ENCODE assay signal across 7 cellular contexts in the genomic region with DNA sequence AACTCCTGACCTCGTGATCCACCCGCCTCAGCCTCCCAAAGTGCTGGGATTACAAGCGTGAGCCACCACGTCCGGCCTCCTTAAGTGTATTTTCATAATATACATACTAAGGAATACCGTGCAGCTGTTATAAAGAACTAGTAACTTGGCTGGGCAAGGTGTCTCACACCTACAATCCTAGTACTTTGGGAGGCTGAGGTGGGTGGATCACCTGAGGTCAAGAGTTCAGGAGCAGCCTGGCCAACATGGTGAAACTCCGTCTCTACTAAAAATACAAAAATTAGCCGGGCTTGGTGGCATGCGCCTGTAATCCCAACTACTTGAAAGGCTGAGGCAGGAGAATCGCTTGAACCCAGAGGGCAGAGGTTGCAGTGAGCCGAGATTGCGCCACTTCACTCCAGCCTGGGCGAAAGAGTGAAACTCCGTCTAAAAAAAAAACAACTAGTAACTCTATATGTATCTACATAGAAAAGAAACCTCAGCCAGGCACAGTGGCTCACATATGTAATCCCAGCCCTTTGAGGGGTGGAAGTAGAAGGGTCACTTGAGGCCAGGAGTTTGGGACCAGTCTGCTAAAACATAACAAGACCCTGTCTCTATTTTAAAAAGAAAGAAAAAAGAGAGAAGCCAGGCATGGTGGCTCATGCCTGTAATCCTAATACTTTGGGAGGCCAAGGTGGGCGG. TPM values are rescaled to one million over a fixed set of nuclear protein-coding genes. Genes with fewer than 3 reads are reported as not detected.
A peak's percentile ranks its signal among the peaks of the same experiment; 100 is the strongest.
DNase-seq lines count a peak whose midpoint lies in the region; ATAC-seq, FAIRE-seq and TF ChIP-seq lines count a peak whose summit lies in the region.
"Not testable (repeated sequence)": the region's sequence is repeated elsewhere in the genome, so short reads cannot be mapped to it uniquely, and the experiment has no call there.

No MANE protein-coding gene starts in this region.

- not testable (repeated sequence) for FAIRE-seq in K562 (lab: Jason Lieb, UNC)
- peak; percentile 48 for FAIRE-seq in HepG2 (lab: Jason Lieb, UNC)

- not testable (repeated sequence) for TF ChIP-seq CTCF in K562 (IDR thresholded peaks at IDR 0.05 in 2 of 3, conservative IDR thresholded peaks at IDR 0.05 in 1 of 3; ENCODE audit: insufficient read depth in 2 of 3, low read depth in 1 of 3, low read length in 3 of 3); fibroblast of villous mesenchyme (IDR thresholded peaks at IDR 0.05; ENCODE audit: insufficient read depth, low read depth, low read length); HepG2 (CRISPR knock-in tag; IDR thresholded peaks at IDR 0.05); right lobe of liver (IDR thresholded peaks at IDR 0.05)

- H3K27ac ChIP-seq in K562 (ENCODE audit: extremely low read depth, low read depth, low read length): not testable (repeated sequence)
- peak overlapping the region; percentile 88 for H3K27ac ChIP-seq in cingulate gyrus (ENCODE audit: low read depth, low read length)
- H3K27ac ChIP-seq in HepG2 (ENCODE audit: extremely low read length, insufficient read depth, low read length): peak overlapping the region; percentile 63
- H3K27ac ChIP-seq in right lobe of liver: peak overlapping the region in 2 of 3 donors; percentile 45 to 78
- peak overlapping the region; percentile 12 for H3K27ac ChIP-seq in temporal lobe (ENCODE audit: low read depth, low read length)

- not testable (repeated sequence) for H3K9me1 ChIP-seq in K562 (ENCODE audit: control insufficient read depth, insufficient read depth, low read length)

- POLR2A ChIA-PET in K562 (lab: Yijun Ruan, JAX): not testable (repeated sequence)
- POLR2A ChIA-PET in HepG2 (lab: Yijun Ruan, JAX): interaction anchor here (0.8 to 7.5 kb wide), 4 partner anchors 8 to 185 kb away, joined by 3 to 89 read pairs (median 4); a partner anchor contains a TSS

- in situ Hi-C loops in K562 (cut with MboI); HepG2 (cut with HindIII; ENCODE audit: extremely low pct_ligation_motif_present, low pct_unique_long_range_greater_than_20kb): not testable (repeated sequence)

- not testable (repeated sequence) for H4K20me1 ChIP-seq in K562 (replicated peaks; ENCODE audit: control insufficient read depth, insufficient read depth, low read length); HepG2 (ENCODE audit: insufficient read depth, low read length)

- TF ChIP-seq EP300 in K562 (IDR thresholded peaks at IDR 0.05; ENCODE audit: low read length); HepG2 (IDR thresholded peaks at IDR 0.05; ENCODE audit: low read depth in 2 of 2, low read length in 2 of 2); HepG2 (CRISPR knock-in tag; IDR thresholded peaks at IDR 0.05; ENCODE audit: borderline replicate concordance): not testable (repeated sequence)

- TF ChIP-seq RAD21 in K562 (CRISPR knock-in tag; conservative IDR thresholded peaks at IDR 0.05 in 1 of 2, IDR thresholded peaks at IDR 0.05 in 1 of 2): not testable (repeated sequence)
- peak; percentile 20; the same call in 1 of the 2 replicates for TF ChIP-seq RAD21 in HepG2 (CRISPR knock-in tag; IDR thresholded peaks at IDR 0.05)

- not testable (repeated sequence) for H2AFZ ChIP-seq in K562 (ENCODE audit: low read depth, low read length); HepG2 (ENCODE audit: low read length)

- CTCF ChIA-PET in K562 (lab: Yijun Ruan, JAX; ENCODE audit: low intra/inter-chr PET ratio); HepG2 (lab: Yijun Ruan, JAX; ENCODE audit: low intra/inter-chr PET ratio, low total read pairs): not testable (repeated sequence)

- not testable (repeated sequence) for BruUV-seq in K562 (replicated peaks; lab: Mats Ljungman, UMichigan); HepG2 (replicated peaks; lab: Mats Ljungman, UMichigan)

- H3K36me3 ChIP-seq in K562 (ENCODE audit: control insufficient read depth, insufficient read depth, low read length); HepG2 (replicated peaks in 1 of 2; ENCODE audit: control insufficient read depth in 1 of 2, insufficient read depth in 2 of 2, low read length in 2 of 2); right lobe of liver: not testable (repeated sequence)

- H3K79me2 ChIP-seq in K562 (ENCODE audit: control insufficient read depth, insufficient read depth, low read length); HepG2 (ENCODE audit: insufficient read depth, low read length): not testable (repeated sequence)

- DNase-seq in MV-4-11 (lab: John Stamatoyannopoulos, UW) (peak; percentile 37), fibroblast of villous mesenchyme (ENCODE audit: low read depth) (peak; percentile 31), right lobe of liver (peak; percentile 35 to 78 (median 71))
- not testable (repeated sequence) for DNase-seq in K562 (ENCODE audit: extremely low read depth in 1 of 4, low spot score in 3 of 4); HepG2 (ENCODE audit: low spot score)

- H3K4me1 ChIP-seq in K562 (replicated peaks in 1 of 2; ENCODE audit: control insufficient read depth in 2 of 2, insufficient read depth in 2 of 2, low read length in 2 of 2): not testable (repeated sequence)
- H3K4me1 ChIP-seq in HepG2 (ENCODE audit: insufficient read depth, low read length) (peaks cover 57% of the 10 kb centered on the region), right lobe of liver (peaks cover 0 to 20% (median 0%) of the 10 kb centered on the region in 4 donors)

- not testable (repeated sequence) for H3K9ac ChIP-seq in K562 (ENCODE audit: insufficient read depth in 1 of 2, low read depth in 2 of 2, low read length in 2 of 2); HepG2 (ENCODE audit: insufficient read depth, low read depth, low read length)

- not testable (repeated sequence) for TF ChIP-seq POLR2A in K562 (conservative IDR thresholded peaks at IDR 0.05); HepG2 (IDR thresholded peaks at IDR 0.05; ENCODE audit: insufficient read depth in 1 of 2, low read depth in 2 of 2, low read length in 2 of 2); right lobe of liver (IDR thresholded peaks at IDR 0.05)

- not testable (repeated sequence) for H3K27me3 ChIP-seq in K562 (ENCODE audit: control insufficient read depth in 2 of 2, insufficient read depth in 2 of 2, low read length in 2 of 2); HepG2 (ENCODE audit: control insufficient read depth in 1 of 2, insufficient read depth in 2 of 2, low read length in 2 of 2); right lobe of liver

- intact Hi-C loops in K562 (cut with micrococcal nuclease); right lobe of liver (cut with DNase I): not testable (repeated sequence)
- intact Hi-C loops in HepG2 (cut with micrococcal nuclease; ENCODE audit: unreplicated experiment): loop anchor here (5.0 kb wide), 1 partner anchor 76 kb away; no protein-coding TSS in a partner anchor

- ATAC-seq in K562: not testable (repeated sequence)
- ATAC-seq in HepG2 (peak; percentile 51), right lobe of liver (peak; percentile 66 to 80 (median 75))

- H3K9me3 ChIP-seq in K562 (replicated peaks; ENCODE audit: control insufficient read depth, insufficient read depth, low read depth, low read length); HepG2 (ENCODE audit: low read length); right lobe of liver: not testable (repeated sequence)

- not testable (repeated sequence) for H3K4me2 ChIP-seq in K562 (ENCODE audit: insufficient read depth, low read length)
- H3K4me2 ChIP-seq in HepG2 (ENCODE audit: low read depth, low read length): peak overlapping the region; percentile 59

- WGBS in K562 (ENCODE audit: insufficient coverage, low coverage, missing lambda C conversion rate): 70% methylated on average over 9 of the region's 15 CpGs
- 23% methylated on average over 15 of the region's 15 CpGs for WGBS in HepG2 (ENCODE audit: low lambda C conversion rate)
- 32% methylated on average over 11 of the region's 15 CpGs for WGBS in right lobe of liver (ENCODE audit: insufficient coverage, low coverage, low lambda C conversion rate, missing lambda C conversion rate)

- not testable (repeated sequence) for H3K4me3 ChIP-seq in K562; fibroblast of villous mesenchyme (ENCODE audit: low read depth, low read length); right lobe of liver
- H3K4me3 ChIP-seq in HepG2 (replicated peaks in 1 of 3; ENCODE audit: insufficient read depth in 1 of 3, low read depth in 2 of 3, low read length in 3 of 3): peak overlapping the region in 2 of 3 experiments; percentile 39 to 45; a peak in 3 of 6 replicates

RNA-seq across cellular contexts. Expression of a gene that starts 27.8 kb away (rescaled TPM):
- 126 and 261 TPM in 2 replicates for total RNA-seq in K562 (2011; cell fraction: chromatin; rRNA removed; ENCODE audit: low replicate concordance)
- total RNA-seq in K562 (2011; cell fraction: nucleolus; rRNA removed): 198 and 225 TPM in 2 replicates
- total RNA-seq in K562 (2011; cell fraction: nucleoplasm; rRNA removed): 177 and 193 TPM in 2 replicates
- 190 and 230 TPM in 2 replicates for total RNA-seq in K562 (2014; rRNA removed)
- total RNA-seq in K562 (2014; rRNA removed; fragmentation: Illumina TruSeq; extraction: Trizol): 118 and 136 TPM in 2 replicates
- 186 and 187 TPM in 2 replicates for total RNA-seq in K562 (2015; rRNA removed; fragmentation: Illumina TruSeq; extraction: Trizol)
- 251 and 261 TPM in 2 replicates for total RNA-seq in K562 (2021)
- 244 and 287 TPM in 2 replicates for polyA plus RNA-seq in K562 (2011; rRNA removed)
- 421 and 456 TPM in 2 replicates for polyA plus RNA-seq in K562 (2011; cell fraction: cytosol; rRNA removed)
- 249 and 298 TPM in 2 replicates for polyA plus RNA-seq in K562 (2011; cell fraction: nucleus; rRNA removed)
- polyA plus RNA-seq in K562 (2012): 184 and 240 TPM in 2 replicates
- 269 and 289 TPM in 2 replicates for polyA plus RNA-seq in K562 (2014; fragmentation: Illumina TruSeq; extraction: Trizol)
- 100 to 1,000 TPM in 1 of 2 experiments, 10 to 100 TPM in 1; 82.5 to 148 TPM for polyA plus RNA-seq in K562 (2014; fragmentation: Nextera tagmentation; extraction: Ambion mirVana)
- polyA plus RNA-seq in K562 (2014; rRNA removed): 211 and 237 TPM in 2 replicates
- polyA minus RNA-seq in K562 (2011; rRNA and poly(A)+ RNA removed): 353 and 413 TPM in 2 replicates
- polyA minus RNA-seq in K562 (2011; cell fraction: cytosol; rRNA and poly(A)+ RNA removed): 235 and 242 TPM in 2 replicates
- polyA minus RNA-seq in K562 (2011; cell fraction: nucleus; rRNA and poly(A)+ RNA removed): 87.8 and 105 TPM in 2 replicates
- 81.5 and 94.6 TPM in 2 replicates for total RNA-seq in fibroblast of villous mesenchyme
- 407 and 447 TPM in 2 replicates for total RNA-seq in HepG2 (2016; rRNA removed; fragmentation: Illumina TruSeq; extraction: Trizol)
- total RNA-seq in HepG2 (2016; cell fraction: cytosol; rRNA removed; fragmentation: Illumina TruSeq; extraction: Trizol; ENCODE audit: low read depth): 184 and 192 TPM in 2 replicates
- 393 and 407 TPM in 2 replicates for total RNA-seq in HepG2 (2016; cell fraction: insoluble cytoplasmic fraction; rRNA removed; fragmentation: Illumina TruSeq; extraction: Trizol)
- total RNA-seq in HepG2 (2016; cell fraction: membrane; rRNA removed; fragmentation: Illumina TruSeq; extraction: Trizol): 419 and 431 TPM in 2 replicates
- total RNA-seq in HepG2 (2016; cell fraction: nucleus; rRNA removed; fragmentation: Illumina TruSeq; extraction: Trizol): 242 and 265 TPM in 2 replicates
- polyA plus RNA-seq in HepG2 (2011; rRNA removed): 419 and 492 TPM in 2 replicates
- polyA plus RNA-seq in HepG2 (2011; cell fraction: cytosol; rRNA removed): 522 and 613 TPM in 2 replicates
- polyA plus RNA-seq in HepG2 (2011; cell fraction: nucleus; rRNA removed): 339 and 378 TPM in 2 replicates
- polyA plus RNA-seq in HepG2 (2012): 339 and 364 TPM in 2 replicates
- 232 and 234 TPM in 2 replicates for polyA plus RNA-seq in HepG2 (2016; cell fraction: cytosol; fragmentation: Illumina TruSeq; extraction: Trizol; ENCODE audit: low read depth)
- 393 and 446 TPM in 2 replicates for polyA plus RNA-seq in HepG2 (2016; cell fraction: insoluble cytoplasmic fraction; fragmentation: Illumina TruSeq; extraction: Trizol; ENCODE audit: low read depth)
- 384 and 399 TPM in 2 replicates for polyA plus RNA-seq in HepG2 (2016; cell fraction: membrane; fragmentation: Illumina TruSeq; extraction: Trizol; ENCODE audit: low read depth)
- 372 and 382 TPM in 2 replicates for polyA plus RNA-seq in HepG2 (2016; cell fraction: nucleus; fragmentation: Illumina TruSeq; extraction: Trizol; ENCODE audit: insufficient read depth, low read depth)
- 730 and 1,221 TPM in 2 replicates for polyA minus RNA-seq in HepG2 (2011; rRNA and poly(A)+ RNA removed; ENCODE audit: low replicate concordance)
- 306 and 309 TPM in 2 replicates for polyA minus RNA-seq in HepG2 (2011; cell fraction: cytosol; rRNA and poly(A)+ RNA removed)
- 166 and 188 TPM in 2 replicates for polyA minus RNA-seq in HepG2 (2011; cell fraction: nucleus; rRNA and poly(A)+ RNA removed)
- total RNA-seq in right lobe of liver: 100 to 1,000 TPM in 5 of 6 experiments, 10 to 100 TPM in 1; 66.5 to 142 (median 111) TPM
- 31.0 TPM for total RNA-seq in temporal lobe

RNA-seq across cellular contexts. Expression of a gene that starts 32.1 kb away (rescaled TPM):
- total RNA-seq in K562 (2011; cell fraction: chromatin; rRNA removed; ENCODE audit: low replicate concordance): 71.0 and 115 TPM in 2 replicates
- total RNA-seq in K562 (2011; cell fraction: nucleolus; rRNA removed): 13.7 and 67.9 TPM in 2 replicates
- 29.8 and 33.7 TPM in 2 replicates for total RNA-seq in K562 (2011; cell fraction: nucleoplasm; rRNA removed)
- total RNA-seq in K562 (2014; rRNA removed) (20.5 and 22.9 TPM in 2 replicates), K562 (2014; rRNA removed; fragmentation: Illumina TruSeq; extraction: Trizol) (53.0 and 56.7 TPM in 2 replicates), K562 (2015; rRNA removed; fragmentation: Illumina TruSeq; extraction: Trizol) (44.4 and 52.5 TPM in 2 replicates), K562 (2021) (40.2 and 41.6 TPM in 2 replicates), fibroblast of villous mesenchyme (88.9 and 101 TPM in 2 replicates), HepG2 (2016; rRNA removed; fragmentation: Illumina TruSeq; extraction: Trizol) (112 and 162 TPM in 2 replicates), right lobe of liver (10 to 100 TPM; 32.8 to 71.4 (median 44.1) TPM), temporal lobe (62.0 TPM)
- polyA plus RNA-seq in K562 (2011; rRNA removed) (14.3 and 17.5 TPM in 2 replicates), K562 (2014; fragmentation: Illumina TruSeq; extraction: Trizol) (27.5 and 33.2 TPM in 2 replicates), K562 (2014; fragmentation: Nextera tagmentation; extraction: Ambion mirVana) (10 to 100 TPM in 1 of 2 experiments, 1 to 10 TPM in 1; 7.5 to 13.1 TPM), K562 (2014; rRNA removed) (15.3 and 19.0 TPM in 2 replicates), HepG2 (2011; rRNA removed) (17.4 and 20.5 TPM in 2 replicates)
- 3.4 and 5.9 TPM in 2 replicates for polyA plus RNA-seq in K562 (2011; cell fraction: cytosol; rRNA removed)
- 10.8 and 14.6 TPM in 2 replicates for polyA plus RNA-seq in K562 (2011; cell fraction: nucleus; rRNA removed)
- 17.4 and 18.9 TPM in 2 replicates for polyA plus RNA-seq in K562 (2012)
- 54.4 and 70.3 TPM in 2 replicates for polyA minus RNA-seq in K562 (2011; rRNA and poly(A)+ RNA removed)
- polyA minus RNA-seq in K562 (2011; cell fraction: cytosol; rRNA and poly(A)+ RNA removed): 16.2 and 19.9 TPM in 2 replicates
- polyA minus RNA-seq in K562 (2011; cell fraction: nucleus; rRNA and poly(A)+ RNA removed): 19.8 and 35.3 TPM in 2 replicates
- total RNA-seq in HepG2 (2016; cell fraction: cytosol; rRNA removed; fragmentation: Illumina TruSeq; extraction: Trizol; ENCODE audit: low read depth): 73.1 and 80.6 TPM in 2 replicates
- 111 and 151 TPM in 2 replicates for total RNA-seq in HepG2 (2016; cell fraction: insoluble cytoplasmic fraction; rRNA removed; fragmentation: Illumina TruSeq; extraction: Trizol)
- total RNA-seq in HepG2 (2016; cell fraction: membrane; rRNA removed; fragmentation: Illumina TruSeq; extraction: Trizol): 75.4 and 81.7 TPM in 2 replicates
- total RNA-seq in HepG2 (2016; cell fraction: nucleus; rRNA removed; fragmentation: Illumina TruSeq; extraction: Trizol): 124 and 131 TPM in 2 replicates
- 7.4 and 12.7 TPM in 2 replicates for polyA plus RNA-seq in HepG2 (2011; cell fraction: cytosol; rRNA removed)
- 12.2 and 17.3 TPM in 2 replicates for polyA plus RNA-seq in HepG2 (2011; cell fraction: nucleus; rRNA removed)
- polyA plus RNA-seq in HepG2 (2012): 44.6 and 45.2 TPM in 2 replicates
- 5.3 and 6.3 TPM in 2 replicates for polyA plus RNA-seq in HepG2 (2016; cell fraction: cytosol; fragmentation: Illumina TruSeq; extraction: Trizol; ENCODE audit: low read depth)
- 65.3 and 70.7 TPM in 2 replicates for polyA plus RNA-seq in HepG2 (2016; cell fraction: insoluble cytoplasmic fraction; fragmentation: Illumina TruSeq; extraction: Trizol; ENCODE audit: low read depth)
- polyA plus RNA-seq in HepG2 (2016; cell fraction: membrane; fragmentation: Illumina TruSeq; extraction: Trizol; ENCODE audit: low read depth): 15.2 and 15.3 TPM in 2 replicates
- 55.0 and 61.2 TPM in 2 replicates for polyA plus RNA-seq in HepG2 (2016; cell fraction: nucleus; fragmentation: Illumina TruSeq; extraction: Trizol; ENCODE audit: insufficient read depth, low read depth)
- 30.6 and 37.6 TPM in 2 replicates for polyA minus RNA-seq in HepG2 (2011; rRNA and poly(A)+ RNA removed; ENCODE audit: low replicate concordance)
- 38.7 and 40.1 TPM in 2 replicates for polyA minus RNA-seq in HepG2 (2011; cell fraction: cytosol; rRNA and poly(A)+ RNA removed)
- 79.4 and 86.2 TPM in 2 replicates for polyA minus RNA-seq in HepG2 (2011; cell fraction: nucleus; rRNA and poly(A)+ RNA removed)
